Comparison of ENCODE assay signal across 31 cellular contexts in the genomic region with DNA sequence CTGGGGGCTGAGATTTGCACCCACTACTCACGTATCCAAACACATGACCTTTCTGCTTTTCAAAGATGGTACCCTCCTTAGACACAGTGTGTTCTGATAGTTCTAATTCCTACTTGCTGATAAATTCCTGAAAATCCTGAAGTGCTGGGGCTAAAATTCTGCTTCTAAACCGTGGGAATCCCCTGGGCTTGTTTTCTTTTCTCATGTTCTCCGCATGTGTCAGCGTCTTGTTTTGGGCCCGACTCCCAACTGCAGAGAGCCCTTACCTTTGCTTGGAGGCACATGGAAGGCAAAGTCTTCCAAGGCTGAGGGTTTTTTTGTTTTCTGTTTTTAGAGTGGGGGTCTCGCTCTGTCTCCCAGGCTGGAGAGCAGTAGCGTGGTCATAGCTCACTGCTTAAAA.
DNase-seq lines count a peak whose midpoint lies in the region; ATAC-seq and TF ChIP-seq lines count a peak whose summit lies in the region.
"Had no signal": no experiment of that assay in that cellular context is flagged by ENCODE, and none has a peak within 500 bp of the region (broad histone marks: within the 10 kb centered on the region; RNA-seq: fewer than 3 reads in every experiment).

No MANE protein-coding gene starts in this region.

- DNase-seq in AG08395 (ENCODE audit: low spot score) (peak; percentile 40), T1000 (lab: John Stamatoyannopoulos, UW) (peak; percentile 15), choroid plexus epithelial cell (ENCODE audit: low read depth) (peak; percentile 87), non-pigmented ciliary epithelial cell (ENCODE audit: low read depth) (peak; percentile 63), retina (no peak)
- no peak for DNase-seq in activated T-cell treated with anti-CD3 and anti-CD28 coated beads, Interleukin-2, amount 50 U/mL, for 1 hour
- DNase-seq in activated effector memory CD4-positive, alpha-beta T cell treated with anti-CD3 and anti-CD28 coated beads, Interleukin-2, amount 50 U/mL, for 16 hours, result no peak
- DNase-seq: activated CD4-positive, alpha-beta memory T cell treated with anti-CD3 and anti-CD28 coated beads, Interleukin-2, amount 10 ng/mL, durations not matched to agents 7 days and 5 days; activated CD4-positive, CD25-positive, alpha-beta regulatory T cell treated with anti-CD3 and anti-CD28 coated beads, Interleukin-2, amount 50 U/mL, for 72 hours; activated naive CD4-positive, alpha-beta T cell treated with anti-CD3 and anti-CD28 coated beads, Interleukin-2, amount 50 U/mL, for 16 hours; amygdala; CD4-positive, alpha-beta memory T cell; central memory CD4-positive, alpha-beta T cell; esophagus squamous epithelium; foreskin melanocyte; Karpas-422; left colon; MV-4-11; NCI-H1436; ovary; SHP77; small intestine; stimulated activated CD4-positive, alpha-beta T cell treated with anti-CD3 and anti-CD28 coated beads, Interleukin-1b, Interleukin-23, amount 100 ng/mL, for 48 hours; stimulated activated naive CD8-positive, alpha-beta T cell treated with anti-CD3 and anti-CD28 coated beads, Interleukin-15, Interleukin-2, amounts not matched to agents 100 U/mL and 50 U/mL, for 24 hours; T-helper 17 cell had no signal

- TF ChIP-seq CTCF in choroid plexus epithelial cell (conservative IDR thresholded peaks at IDR 0.05; ENCODE audit: low read depth, low read length), result no peak

- no peak overlapping the region for H3K4me3 ChIP-seq in choroid plexus epithelial cell (ENCODE audit: low read depth, low read length)
- H3K4me3 ChIP-seq: A549, esophagus squamous epithelium, GM12878, HAP-1, ovary had no signal

- ATAC-seq in HG02798 (IDR thresholded peaks at IDR 0.05; ENCODE audit: poor library complexity, unreplicated experiment), result no peak
- ATAC-seq: A549; activated T-helper 17 cell treated with anti-CD3 and anti-CD28 coated beads, Interleukin-2, amount 50 U/mL, for 72 hours; GM12878; left colon; natural killer cell treated with Interleukin-12 subunit alpha and Interleukin-12 subunit beta and Interleukin-15 and Interleukin-18, amount 100 ng/mL, for 72 hours; stimulated activated naive CD8-positive, alpha-beta T cell treated with anti-CD3 and anti-CD28 coated beads, Interleukin-15, Interleukin-2, amounts not matched to agents 100 U/mL and 50 U/mL, for 24 hours; T-helper 17 cell had no signal

Comparison
In these comparisons a context has a peak if more than half of its experiments do, and no peak if none do; other contexts are left out.
1. DNase-seq: peak in AG08395 (single experiment), T1000 (single experiment), choroid plexus epithelial cell (single experiment) and non-pigmented ciliary epithelial cell (single experiment); none in activated T-cell treated with anti-CD3 and anti-CD28 coated beads, Interleukin-2, amount 50 U/mL, for 1 hour (single experiment), activated effector memory CD4-positive, alpha-beta T cell treated with anti-CD3 and anti-CD28 coated beads, Interleukin-2, amount 50 U/mL, for 16 hours (single experiment) and retina (single experiment).